Comparison of ENCODE assay signal across 28 cellular contexts in genomic region chr19:1630811-1631210, GRCh38. TPM values are rescaled to one million over a fixed set of nuclear protein-coding genes. Genes with fewer than 3 reads are reported as not detected.
A peak's percentile ranks its signal among the peaks of the same experiment; 100 is the strongest.
DNase-seq lines count a peak whose midpoint lies in the region; ATAC-seq, FAIRE-seq and TF ChIP-seq lines count a peak whose summit lies in the region.
"Had no signal": no experiment of that assay in that cellular context is flagged by ENCODE, and none has a peak within 500 bp of the region (broad histone marks: within the 10 kb centered on the region; RNA-seq: fewer than 3 reads in every experiment).

No MANE protein-coding gene starts in this region.

- H3K9ac ChIP-seq in K562 (ENCODE audit: insufficient read depth in 1 of 2, low read depth in 2 of 2, low read length in 2 of 2) (peak overlapping the region in 1 of 2 experiments; percentile 50; a peak in 2 of 4 replicates), trophoblast cell (ENCODE audit: low read length) (no peak overlapping the region)

- no peak for TF ChIP-seq EP300 in K562 (IDR thresholded peaks at IDR 0.05; ENCODE audit: low read length)

- no peak overlapping the region for H3K27ac ChIP-seq in right cardiac atrium (ENCODE audit: low read length)
- H3K27ac ChIP-seq in left ventricle myocardium inferior (replicated peaks), result no peak overlapping the region
- H3K27ac ChIP-seq in K562 (ENCODE audit: extremely low read depth, low read depth, low read length), result no peak overlapping the region
- H3K27ac ChIP-seq in trophoblast cell (ENCODE audit: low read depth, low read length), result no peak overlapping the region

- H3K79me1 ChIP-seq in trophoblast cell (ENCODE audit: low read length), result no peaks in the 10 kb centered on the region

- H2AK5ac ChIP-seq in trophoblast cell (ENCODE audit: low read length), result no peak overlapping the region

- no peak for FAIRE-seq in K562 (lab: Jason Lieb, UNC)
- FAIRE-seq: A204.1, GM12891, GM18507, GM19239 had no signal

- no peak overlapping the region for H4K12ac ChIP-seq in trophoblast cell (ENCODE audit: low read depth, low read length)

- H3K4me2 ChIP-seq in K562 (ENCODE audit: insufficient read depth, low read length) (no peak overlapping the region), trophoblast cell (ENCODE audit: low read length) (no peak overlapping the region)

- H3K9me1 ChIP-seq in K562 (ENCODE audit: control insufficient read depth, insufficient read depth, low read length), result peaks cover 5% of the 10 kb centered on the region

- H4K8ac ChIP-seq in trophoblast cell (ENCODE audit: low read depth, low read length), result no peak overlapping the region

- no peak overlapping the region for H2BK5ac ChIP-seq in trophoblast cell (ENCODE audit: low read depth, low read length, poor library complexity)

- no peak for TF ChIP-seq RAD21 in K562 (CRISPR knock-in tag; conservative IDR thresholded peaks at IDR 0.05 in 1 of 2, IDR thresholded peaks at IDR 0.05 in 1 of 2)

- no peak overlapping the region for H3K23ac ChIP-seq in trophoblast cell (ENCODE audit: low read length)

- POLR2A ChIA-PET in K562 (lab: Yijun Ruan, JAX), result no interaction called here

- H3K4ac ChIP-seq in trophoblast cell (ENCODE audit: low read depth, low read length), result no peak overlapping the region

- H3K9me3 ChIP-seq in right cardiac atrium (ENCODE audit: control insufficient read depth, low read length), result no peaks in the 10 kb centered on the region
- peaks cover 5% of the 10 kb centered on the region for H3K9me3 ChIP-seq in left ventricle myocardium inferior (replicated peaks)
- no peaks in the 10 kb centered on the region; the same call in 1 of the 2 replicates for H3K9me3 ChIP-seq in K562 (replicated peaks; ENCODE audit: control insufficient read depth, insufficient read depth, low read depth, low read length)
- peaks cover 11% of the 10 kb centered on the region for H3K9me3 ChIP-seq in trophoblast cell (ENCODE audit: insufficient read depth, low read depth, low read length)
- H3K9me3 ChIP-seq: BE2C, BLaER1 had no signal

- H3K14ac ChIP-seq in trophoblast cell (ENCODE audit: low read length), result no peak overlapping the region

- 93% methylated on average over 17 of the region's 17 CpGs for WGBS in right cardiac atrium
- WGBS in K562 (ENCODE audit: insufficient coverage, low coverage, missing lambda C conversion rate), result 85% methylated on average over 13 of the region's 17 CpGs
- no CpG with 5 or more reads among the region's 17 CpGs for WGBS in trophoblast cell (ENCODE audit: extremely low coverage, insufficient coverage, insufficient read length)

- no peak overlapping the region for H2BK120ac ChIP-seq in trophoblast cell (ENCODE audit: insufficient read depth, low read length, poor library complexity)

- TF ChIP-seq CTCF in left ventricle myocardium inferior (IDR thresholded peaks at IDR 0.05; ENCODE audit: borderline replicate concordance), result no peak
- no peak for TF ChIP-seq CTCF in K562 (IDR thresholded peaks at IDR 0.05 in 2 of 3, conservative IDR thresholded peaks at IDR 0.05 in 1 of 3; ENCODE audit: insufficient read depth in 2 of 3, low read depth in 1 of 3, low read length in 3 of 3)

- H3K27me3 ChIP-seq in right cardiac atrium (ENCODE audit: control insufficient read depth, insufficient read depth) (no peaks in the 10 kb centered on the region), left ventricle myocardium inferior (ENCODE audit: low read depth) (no peaks in the 10 kb centered on the region), K562 (ENCODE audit: control insufficient read depth in 2 of 2, insufficient read depth in 2 of 2, low read length in 2 of 2) (no peaks in the 10 kb centered on the region), trophoblast cell (ENCODE audit: insufficient read depth, low read length) (no peaks in the 10 kb centered on the region)
- H3K27me3 ChIP-seq: BE2C had no signal

- peak in 2 of 3 donors; percentile 41 to 51 for DNase-seq in right cardiac atrium
- no peak for DNase-seq in left ventricle myocardium inferior
- no peak for DNase-seq in K562 (ENCODE audit: extremely low read depth in 1 of 4, low spot score in 3 of 4)
- DNase-seq in trophoblast cell, result no peak
- DNase-seq in stimulated activated CD4-positive, alpha-beta T cell treated with anti-CD3 and anti-CD28 coated beads, Interleukin-4, amount 100 ng/mL, for 24 hours, result no peak
- DNase-seq in activated CD4-positive, alpha-beta T cell treated with anti-CD3 and anti-CD28 coated beads for 1 hour, result no peak
- DNase-seq in KBM-7, result no peak
- DNase-seq: 8988T; ACHN; BE2C; C1 segment of cervical spinal cord; CD4-positive, alpha-beta memory T cell; CD4-positive, CD25-positive, alpha-beta regulatory T cell; CD8-positive, alpha-beta memory T cell; COR-L47; DMS 273 treated with DMSO at 0.1 percent for 48 hours; DMS153; DMS53; DMS79; DND-41; EL; GDM1 had no signal

- H3K36me3 ChIP-seq in left ventricle myocardium inferior (peaks cover 20% of the 10 kb centered on the region), K562 (ENCODE audit: control insufficient read depth, insufficient read depth, low read length) (peaks cover 74% of the 10 kb centered on the region), trophoblast cell (ENCODE audit: control insufficient read depth in 1 of 2, insufficient read depth in 2 of 2, low read length in 2 of 2) (peaks cover 73 to 77% of the 10 kb centered on the region in 2 experiments)

- intact Hi-C loops in right cardiac atrium (cut with DNase I) (no loop called here), left ventricle myocardium inferior (cut with micrococcal nuclease) (no loop called here), K562 (cut with micrococcal nuclease) (no loop called here)

- no peaks in the 10 kb centered on the region for H4K20me1 ChIP-seq in K562 (replicated peaks; ENCODE audit: control insufficient read depth, insufficient read depth, low read length)

- in situ Hi-C loops in GM18951 (cut with MboI; ENCODE audit: low sequenced_read_pairs, unreplicated experiment) (no loop called here), K562 (cut with MboI) (no loop called here), KBM-7 (cut with MboI; ENCODE audit: low pct_unique_long_range_greater_than_20kb, low sequenced_read_pairs) (no loop called here)

- ATAC-seq in right cardiac atrium (no peak), K562 (no peak)

- H3K4me3 ChIP-seq in right cardiac atrium (ENCODE audit: low read length), result no peak overlapping the region
- no peak overlapping the region for H3K4me3 ChIP-seq in left ventricle myocardium inferior
- H3K4me3 ChIP-seq in K562, result no peak overlapping the region
- H3K4me3 ChIP-seq in trophoblast cell (ENCODE audit: low read depth, low read length), result no peak overlapping the region
- H3K4me3 ChIP-seq: BLaER1 had no signal

- H4K91ac ChIP-seq in trophoblast cell (ENCODE audit: low read depth, low read length), result no peak overlapping the region

- H2AFZ ChIP-seq in K562 (ENCODE audit: low read depth, low read length) (no peak overlapping the region), trophoblast cell (ENCODE audit: insufficient read depth, low read length, poor library complexity) (no peak overlapping the region)

- peaks cover 57% of the 10 kb centered on the region for H3K79me2 ChIP-seq in K562 (ENCODE audit: control insufficient read depth, insufficient read depth, low read length)
- no peaks in the 10 kb centered on the region for H3K79me2 ChIP-seq in trophoblast cell (ENCODE audit: control insufficient read depth, insufficient read depth, low read length, poor library complexity)

- peak; percentile 8 for TF ChIP-seq POLR2A in GM18951 (IDR thresholded peaks at IDR 0.05; ENCODE audit: extremely low read depth, insufficient read depth, insufficient read length)
- no peak for TF ChIP-seq POLR2A in K562 (conservative IDR thresholded peaks at IDR 0.05)

- peak overlapping the region; percentile 22 for H3K18ac ChIP-seq in trophoblast cell (ENCODE audit: low read length)

- no peak overlapping the region for H2BK12ac ChIP-seq in trophoblast cell (ENCODE audit: low read length)

- H3K4me1 ChIP-seq in right cardiac atrium (ENCODE audit: control insufficient read depth, insufficient read depth, low read length), result no peaks in the 10 kb centered on the region
- H3K4me1 ChIP-seq in left ventricle myocardium inferior, result no peaks in the 10 kb centered on the region
- H3K4me1 ChIP-seq in K562 (replicated peaks in 1 of 2; ENCODE audit: control insufficient read depth in 2 of 2, insufficient read depth in 2 of 2, low read length in 2 of 2), result peaks cover 19 to 69% of the 10 kb centered on the region in 2 experiments
- no peaks in the 10 kb centered on the region for H3K4me1 ChIP-seq in trophoblast cell (ENCODE audit: control insufficient read depth in 1 of 2, insufficient read depth in 2 of 2, low read length in 2 of 2)
- H3K4me1 ChIP-seq: BE2C had no signal

- CTCF ChIA-PET in K562 (lab: Yijun Ruan, JAX; ENCODE audit: low intra/inter-chr PET ratio), result no interaction called here

- BruUV-seq in K562 (replicated peaks; lab: Mats Ljungman, UMichigan), result no TSS peak

RNA-seq across cellular contexts. Expression of gene TCF3, which starts 21.6 kb away (rescaled TPM):
- total RNA-seq in right cardiac atrium (10 to 100 TPM; 20.1 to 23.6 (median 22.4) TPM), left ventricle myocardium inferior (18.4 TPM), K562 (2014; rRNA removed) (201 and 273 TPM in 2 replicates), K562 (2014; rRNA removed; fragmentation: Illumina TruSeq; extraction: Trizol) (34.6 and 36.1 TPM in 2 replicates), K562 (2015; rRNA removed; fragmentation: Illumina TruSeq; extraction: Trizol) (84.0 and 96.5 TPM in 2 replicates), K562 (2021) (229 and 259 TPM in 2 replicates)
- polyA plus RNA-seq in right cardiac atrium (15.3 TPM), K562 (2011; rRNA removed) (61.7 and 62.0 TPM in 2 replicates), K562 (2014; fragmentation: Illumina TruSeq; extraction: Trizol) (84.9 and 128 TPM in 2 replicates), K562 (2014; fragmentation: Nextera tagmentation; extraction: Ambion mirVana) (1 to 10 TPM; 5.6 to 5.7 TPM), K562 (2014; rRNA removed) (171 and 173 TPM in 2 replicates)
- 46.3 and 93.5 TPM in 2 replicates for total RNA-seq in K562 (2011; cell fraction: chromatin; rRNA removed; ENCODE audit: low replicate concordance)
- 72.8 and 74.5 TPM in 2 replicates for total RNA-seq in K562 (2011; cell fraction: nucleolus; rRNA removed)
- 46.6 and 55.9 TPM in 2 replicates for total RNA-seq in K562 (2011; cell fraction: nucleoplasm; rRNA removed)
- 76.1 and 277 TPM in 2 replicates for polyA plus RNA-seq in K562 (2011; cell fraction: cytosol; rRNA removed)
- 97.7 and 198 TPM in 2 replicates for polyA plus RNA-seq in K562 (2011; cell fraction: nucleus; rRNA removed)
- 117 and 145 TPM in 2 replicates for polyA plus RNA-seq in K562 (2012)
- 17.3 and 29.0 TPM in 2 replicates for polyA minus RNA-seq in K562 (2011; rRNA and poly(A)+ RNA removed)
- polyA minus RNA-seq in K562 (2011; cell fraction: cytosol; rRNA and poly(A)+ RNA removed), result 92.9 and 128 TPM in 2 replicates
- 30.5 and 31.8 TPM in 2 replicates for polyA minus RNA-seq in K562 (2011; cell fraction: nucleus; rRNA and poly(A)+ RNA removed)
- polyA plus RNA-seq in trophoblast cell (2013), result 148 and 149 TPM in 2 replicates

RNA-seq across cellular contexts. Expression of gene UQCR11, which starts 25.5 kb away (rescaled TPM):
- total RNA-seq in right cardiac atrium, result 100 to 1,000 TPM; 639 to 958 (median 854) TPM
- 472 TPM for polyA plus RNA-seq in right cardiac atrium
- total RNA-seq in left ventricle myocardium inferior, result 942 TPM
- total RNA-seq in K562 (2011; cell fraction: chromatin; rRNA removed; ENCODE audit: low replicate concordance), result 49.4 and 136 TPM in 2 replicates
- total RNA-seq in K562 (2011; cell fraction: nucleolus; rRNA removed), result 110 and 114 TPM in 2 replicates
- total RNA-seq in K562 (2011; cell fraction: nucleoplasm; rRNA removed), result 78.5 and 82.1 TPM in 2 replicates
- total RNA-seq in K562 (2014; rRNA removed), result 203 and 259 TPM in 2 replicates
- total RNA-seq in K562 (2014; rRNA removed; fragmentation: Illumina TruSeq; extraction: Trizol), result 62.7 and 65.9 TPM in 2 replicates
- total RNA-seq in K562 (2015; rRNA removed; fragmentation: Illumina TruSeq; extraction: Trizol), result 94.2 and 104 TPM in 2 replicates
- total RNA-seq in K562 (2021), result 355 and 411 TPM in 2 replicates
- 390 and 494 TPM in 2 replicates for polyA plus RNA-seq in K562 (2011; rRNA removed)
- 245 and 412 TPM in 2 replicates for polyA plus RNA-seq in K562 (2011; cell fraction: cytosol; rRNA removed)
- 128 and 175 TPM in 2 replicates for polyA plus RNA-seq in K562 (2011; cell fraction: nucleus; rRNA removed)
- 203 and 322 TPM in 2 replicates for polyA plus RNA-seq in K562 (2012)
- 57.6 and 122 TPM in 2 replicates for polyA plus RNA-seq in K562 (2014; fragmentation: Illumina TruSeq; extraction: Trizol)
- 100 to 1,000 TPM; 225 to 394 TPM for polyA plus RNA-seq in K562 (2014; fragmentation: Nextera tagmentation; extraction: Ambion mirVana)
- polyA plus RNA-seq in K562 (2014; rRNA removed), result 329 and 366 TPM in 2 replicates
- polyA minus RNA-seq in K562 (2011; rRNA and poly(A)+ RNA removed), result 24.6 and 35.3 TPM in 2 replicates
- polyA minus RNA-seq in K562 (2011; cell fraction: cytosol; rRNA and poly(A)+ RNA removed), result 35.2 and 46.2 TPM in 2 replicates
- 26.8 and 31.8 TPM in 2 replicates for polyA minus RNA-seq in K562 (2011; cell fraction: nucleus; rRNA and poly(A)+ RNA removed)
- polyA plus RNA-seq in trophoblast cell (2013), result 125 and 128 TPM in 2 replicates

RNA-seq across cellular contexts. Expression of gene MBD3, which starts 38.1 kb away (rescaled TPM):
- total RNA-seq in right cardiac atrium (10 to 100 TPM; 45.8 to 63.0 (median 58.9) TPM), left ventricle myocardium inferior (48.6 TPM), K562 (2014; rRNA removed) (135 and 157 TPM in 2 replicates), K562 (2014; rRNA removed; fragmentation: Illumina TruSeq; extraction: Trizol) (11.4 and 12.6 TPM in 2 replicates), K562 (2015; rRNA removed; fragmentation: Illumina TruSeq; extraction: Trizol) (51.9 and 62.9 TPM in 2 replicates), K562 (2021) (114 and 137 TPM in 2 replicates)
- polyA plus RNA-seq in right cardiac atrium (96.2 TPM), K562 (2011; rRNA removed) (30.9 and 37.9 TPM in 2 replicates), K562 (2014; fragmentation: Illumina TruSeq; extraction: Trizol) (7.7 and 39.8 TPM in 2 replicates), K562 (2014; fragmentation: Nextera tagmentation; extraction: Ambion mirVana) (under 1 TPM; 0.24 to 0.52 TPM), K562 (2014; rRNA removed) (94.4 and 103 TPM in 2 replicates)
- total RNA-seq in K562 (2011; cell fraction: chromatin; rRNA removed; ENCODE audit: low replicate concordance), result 89.8 and 204 TPM in 2 replicates
- 153 TPM in 2 replicates for total RNA-seq in K562 (2011; cell fraction: nucleolus; rRNA removed)
- 99.7 and 106 TPM in 2 replicates for total RNA-seq in K562 (2011; cell fraction: nucleoplasm; rRNA removed)
- polyA plus RNA-seq in K562 (2011; cell fraction: cytosol; rRNA removed), result 58.0 and 173 TPM in 2 replicates
- 66.0 and 127 TPM in 2 replicates for polyA plus RNA-seq in K562 (2011; cell fraction: nucleus; rRNA removed)
- polyA plus RNA-seq in K562 (2012), result 65.7 and 74.0 TPM in 2 replicates
- 35.8 and 69.0 TPM in 2 replicates for polyA minus RNA-seq in K562 (2011; rRNA and poly(A)+ RNA removed)
- polyA minus RNA-seq in K562 (2011; cell fraction: cytosol; rRNA and poly(A)+ RNA removed), result 99.0 and 105 TPM in 2 replicates
- 27.9 and 29.1 TPM in 2 replicates for polyA minus RNA-seq in K562 (2011; cell fraction: nucleus; rRNA and poly(A)+ RNA removed)
- polyA plus RNA-seq in trophoblast cell (2013), result 98.4 and 103 TPM in 2 replicates

Comparison
In these comparisons a context has a peak if more than half of its experiments do, and no peak if none do; other contexts are left out.
1. DNase-seq: peak in right cardiac atrium (2 of 3); none in left ventricle myocardium inferior (single experiment), K562 (0 of 4), trophoblast cell (0 of 2), stimulated activated CD4-positive, alpha-beta T cell treated with anti-CD3 and anti-CD28 coated beads, Interleukin-4, amount 100 ng/mL, for 24 hours (single experiment), activated CD4-positive, alpha-beta T cell treated with anti-CD3 and anti-CD28 coated beads for 1 hour (single experiment) and KBM-7 (single experiment).